In the genomic region with DNA sequence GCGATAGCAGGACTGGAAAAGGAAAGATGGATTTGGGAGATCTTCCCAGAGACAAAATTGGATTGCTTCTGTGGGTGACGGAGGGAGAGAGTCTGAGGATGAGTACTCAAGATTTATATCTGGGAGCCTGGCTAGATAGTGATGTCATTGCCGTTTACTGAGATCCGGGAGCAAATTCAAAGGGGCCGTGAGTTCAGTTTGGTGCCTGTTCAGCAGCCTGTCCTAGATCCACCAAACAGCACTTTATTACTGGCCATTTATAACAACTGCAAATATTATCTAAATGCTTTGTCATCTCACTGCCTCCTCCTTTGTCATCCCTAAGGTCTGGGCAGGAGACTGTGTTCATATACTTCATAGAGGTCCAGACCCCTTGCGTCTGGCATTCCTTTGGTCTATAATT, we compare ENCODE assay signal across 14 cellular contexts. TPM values are rescaled to one million over a fixed set of nuclear protein-coding genes. Genes with fewer than 3 reads are reported as not detected.
DNase-seq lines count a peak whose midpoint lies in the region; ATAC-seq, FAIRE-seq and TF ChIP-seq lines count a peak whose summit lies in the region.
"Had no signal": no experiment of that assay in that cellular context is flagged by ENCODE, and none has a peak within 500 bp of the region (broad histone marks: within the 10 kb centered on the region; RNA-seq: fewer than 3 reads in every experiment).

No MANE protein-coding gene starts in this region.

- peaks cover 79% of the 10 kb centered on the region for H3K4me1 Mint-ChIP-seq in activated CD8-positive, alpha-beta memory T cell treated with anti-CD3 and anti-CD28 coated beads, Interleukin-2, amount 10 ng/mL, durations not matched to agents 7 days and 5 days

- H3K9me3 ChIP-seq in SK-N-SH (no peaks in the 10 kb centered on the region), small intestine (ENCODE audit: control insufficient read depth, low read depth) (no peaks in the 10 kb centered on the region)
- H3K9me3 ChIP-seq: upper lobe of right lung had no signal

- no peaks in the 10 kb centered on the region for H3K27me3 Mint-ChIP-seq in activated CD8-positive, alpha-beta memory T cell treated with anti-CD3 and anti-CD28 coated beads, Interleukin-2, amount 10 ng/mL, durations not matched to agents 7 days and 5 days
- H3K27me3 Mint-ChIP-seq: dendritic cell treated with granulocyte-macrophage colony-stimulating factor and Interleukin-4, amounts not matched to agents 40 ng/mL and 50 ng/mL, for 4 days had no signal

- no peak overlapping the region for H3K9ac ChIP-seq in SK-N-SH

- H3K36me3 ChIP-seq in SK-N-SH (replicated peaks in 1 of 2; ENCODE audit: control insufficient read depth in 1 of 2, insufficient read depth in 2 of 2, low read length in 1 of 2) (no peaks in the 10 kb centered on the region), small intestine (ENCODE audit: control insufficient read depth in 2 of 2, insufficient read depth in 2 of 2, low read length in 2 of 2) (no peaks in the 10 kb centered on the region)
- H3K36me3 ChIP-seq: upper lobe of right lung had no signal

- no peak for FAIRE-seq in small intestine (lab: Jason Lieb, UNC)

- POLR2A ChIA-PET in SK-N-SH (lab: Yijun Ruan, JAX), result no interaction called here

- CTCF ChIA-PET in activated CD8-positive, alpha-beta memory T cell treated with anti-CD3 and anti-CD28 coated beads, Interleukin-2, amount 10 ng/mL, durations not matched to agents 7 days and 5 days (lab: Charles Lee), result interaction anchor here (0.6 to 7.3 kb wide), 19 partner anchors 9 to 263 kb away, joined by 3 to 72 read pairs (median 3); a partner anchor contains a TSS
- CTCF ChIA-PET in SK-N-SH (lab: Yijun Ruan, JAX), result interaction anchor here (1.0 to 6.7 kb wide), 4 partner anchors 12 to 269 kb away, joined by 3 to 64 read pairs (median 5); no protein-coding TSS in a partner anchor

- no peak for ATAC-seq in activated CD8-positive, alpha-beta memory T cell treated with anti-CD3 and anti-CD28 coated beads, Interleukin-2, amount 10 ng/mL, durations not matched to agents 7 days and 5 days
- ATAC-seq in foreskin keratinocyte (no peak), GM19452 (IDR thresholded peaks at IDR 0.05; ENCODE audit: unreplicated experiment) (no peak)

- no peak overlapping the region for H2AFZ ChIP-seq in SK-N-SH (ENCODE audit: low read depth)

- no peak for TF ChIP-seq CTCF in SK-N-SH (IDR thresholded peaks at IDR 0.05)
- TF ChIP-seq CTCF in fibroblast of villous mesenchyme (IDR thresholded peaks at IDR 0.05; ENCODE audit: insufficient read depth, low read depth, low read length), result no peak
- TF ChIP-seq CTCF in foreskin keratinocyte (conservative IDR thresholded peaks at IDR 0.05), result no peak

- 42% methylated on average over 6 of the region's 6 CpGs for WGBS in SK-N-SH (ENCODE audit: low lambda C conversion rate)
- 49 to 55% (median 53%) methylated on average over 6 of the region's 6 CpGs for WGBS in small intestine, 3 donors

- peaks cover 100% of the 10 kb centered on the region for H4K20me1 ChIP-seq in SK-N-SH (ENCODE audit: insufficient read depth)

- no peaks in the 10 kb centered on the region for H3K27me3 ChIP-seq in SK-N-SH (ENCODE audit: insufficient read depth)
- H3K27me3 ChIP-seq in small intestine (ENCODE audit: control insufficient read depth in 2 of 2, insufficient read depth in 2 of 2, low read length in 2 of 2), result no peaks in the 10 kb centered on the region
- H3K27me3 ChIP-seq in foreskin keratinocyte, result no peaks in the 10 kb centered on the region
- H3K27me3 ChIP-seq: upper lobe of right lung had no signal

- no peaks in the 10 kb centered on the region for H3K9me3 Mint-ChIP-seq in activated CD8-positive, alpha-beta memory T cell treated with anti-CD3 and anti-CD28 coated beads, Interleukin-2, amount 10 ng/mL, durations not matched to agents 7 days and 5 days (ENCODE audit: low read depth)
- H3K9me3 Mint-ChIP-seq: dendritic cell treated with granulocyte-macrophage colony-stimulating factor and Interleukin-4, amounts not matched to agents 40 ng/mL and 50 ng/mL, for 4 days had no signal

- peak overlapping the region; percentile 82 for H3K27ac Mint-ChIP-seq in activated CD8-positive, alpha-beta memory T cell treated with anti-CD3 and anti-CD28 coated beads, Interleukin-2, amount 10 ng/mL, durations not matched to agents 7 days and 5 days
- H3K27ac Mint-ChIP-seq: dendritic cell treated with granulocyte-macrophage colony-stimulating factor and Interleukin-4, amounts not matched to agents 40 ng/mL and 50 ng/mL, for 4 days had no signal

- H3K79me2 ChIP-seq in SK-N-SH (ENCODE audit: insufficient read depth), result peaks cover 100% of the 10 kb centered on the region

- no peaks in the 10 kb centered on the region for H3F3A ChIP-seq in SK-N-SH (replicated peaks; ENCODE audit: insufficient read depth)

- H3K4me3 ChIP-seq in SK-N-SH (ENCODE audit: low read depth in 2 of 2, low read length in 1 of 2), result no peak overlapping the region
- no peak overlapping the region for H3K4me3 ChIP-seq in fibroblast of villous mesenchyme (ENCODE audit: low read depth, low read length)
- H3K4me3 ChIP-seq in small intestine (ENCODE audit: low read depth in 1 of 2, low read length in 2 of 2), result no peak overlapping the region
- H3K4me3 ChIP-seq: upper lobe of right lung had no signal

- TF ChIP-seq RAD21 in SK-N-SH (IDR thresholded peaks at IDR 0.05; ENCODE audit: low read length), result no peak

- H3K9me2 ChIP-seq in SK-N-SH, result no peaks in the 10 kb centered on the region

- H3K27ac ChIP-seq in SK-N-SH (ENCODE audit: low read depth in 2 of 2, low read length in 1 of 2), result peak overlapping the region in 1 of 2 experiments; percentile 48; a peak in 1 of 4 replicates
- peak overlapping the region; percentile 42 to 83 for H3K27ac ChIP-seq in small intestine (ENCODE audit: low read depth in 1 of 2, low read length in 1 of 2)
- H3K27ac ChIP-seq in foreskin keratinocyte, result no peak overlapping the region
- H3K27ac ChIP-seq: upper lobe of right lung had no signal

- no peak for DNase-seq in activated CD8-positive, alpha-beta memory T cell treated with anti-CD3 and anti-CD28 coated beads, Interleukin-2, amount 10 ng/mL, durations not matched to agents 7 days and 5 days
- DNase-seq in activated CD8-positive, alpha-beta memory T cell treated with anti-CD3 and anti-CD28 coated beads, Interleukin-2, amount 50 U/mL, for 48 hours, result no peak
- DNase-seq in SK-N-SH (no peak), fibroblast of villous mesenchyme (ENCODE audit: low read depth) (peak; percentile 84), small intestine (no peak), GOT3 (lab: John Stamatoyannopoulos, UW) (no peak), foreskin keratinocyte (no peak)
- DNase-seq: ACHN, NCI-H226, SW 1271 had no signal

- no peak for TF ChIP-seq EP300 in SK-N-SH (IDR thresholded peaks at IDR 0.05; ENCODE audit: borderline replicate concordance in 1 of 2, low read depth in 1 of 2, low read length in 1 of 2)

- H3K4me1 ChIP-seq in SK-N-SH (ENCODE audit: control insufficient read depth in 1 of 2, insufficient read depth in 2 of 2, low read depth in 1 of 2, low read length in 1 of 2), result peaks cover 11 to 16% of the 10 kb centered on the region in 2 experiments; a peak in 3 of 4 replicates
- peaks cover 16 to 50% of the 10 kb centered on the region in 2 donors for H3K4me1 ChIP-seq in small intestine (ENCODE audit: control insufficient read depth in 2 of 2, insufficient read depth in 1 of 2, low read depth in 1 of 2, low read length in 1 of 2)
- peaks cover 17% of the 10 kb centered on the region for H3K4me1 ChIP-seq in foreskin keratinocyte

- H3K4me2 ChIP-seq in SK-N-SH, result peak overlapping the region; percentile 43

- H3K4me3 Mint-ChIP-seq in activated CD8-positive, alpha-beta memory T cell treated with anti-CD3 and anti-CD28 coated beads, Interleukin-2, amount 10 ng/mL, durations not matched to agents 7 days and 5 days, result no peak overlapping the region
- H3K4me3 Mint-ChIP-seq: dendritic cell treated with granulocyte-macrophage colony-stimulating factor and Interleukin-4, amounts not matched to agents 40 ng/mL and 50 ng/mL, for 4 days had no signal

- H3K36me3 Mint-ChIP-seq in activated CD8-positive, alpha-beta memory T cell treated with anti-CD3 and anti-CD28 coated beads, Interleukin-2, amount 10 ng/mL, durations not matched to agents 7 days and 5 days, result peaks cover 1% of the 10 kb centered on the region

TF ChIP-seq in SK-N-SH, 30 proteins besides CTCF, POLR2A, EP300 and RAD21:
- TF ChIP-seq RCOR1 (IDR thresholded peaks at IDR 0.05; ENCODE audit: low read length) (0 out of 2 replicates have a peak, but pooled peaks have one; percentile 8), ELF1 (IDR thresholded peaks at IDR 0.05) (no peak)

RNA-seq across cellular contexts. Expression of a gene that starts 29.2 kb away (rescaled TPM):
- total RNA-seq in activated CD8-positive, alpha-beta memory T cell treated with anti-CD3 and anti-CD28 coated beads, Interleukin-2, amount 10 ng/mL, durations not matched to agents 7 days and 5 days, result 10 to 100 TPM; 85.7 to 93.8 TPM
- polyA plus RNA-seq in SK-N-SH (2012; rRNA removed), result 45.9 and 46.8 TPM in 2 replicates
- polyA plus RNA-seq in SK-N-SH (2012; cell fraction: cytosol; rRNA removed), result 34.8 and 47.6 TPM in 2 replicates
- 75.5 and 84.1 TPM in 2 replicates for polyA plus RNA-seq in SK-N-SH (2012; cell fraction: nucleus; rRNA removed)
- 45.3 and 46.4 TPM in 2 replicates for total RNA-seq in fibroblast of villous mesenchyme
- polyA plus RNA-seq in small intestine, result 10 to 100 TPM; 56.4 to 93.5 (median 85.0) TPM
- 63.7 and 64.0 TPM in 2 replicates for total RNA-seq in foreskin keratinocyte
- polyA plus RNA-seq in foreskin keratinocyte, result 52.4 and 57.9 TPM in 2 replicates

RNA-seq across cellular contexts. Expression of a gene that starts 56.7 kb away (rescaled TPM):
- total RNA-seq in activated CD8-positive, alpha-beta memory T cell treated with anti-CD3 and anti-CD28 coated beads, Interleukin-2, amount 10 ng/mL, durations not matched to agents 7 days and 5 days, result not detected
- polyA plus RNA-seq in SK-N-SH (2012; rRNA removed), result not detected in 2 replicates
- polyA plus RNA-seq in SK-N-SH (2012; cell fraction: cytosol; rRNA removed), result not detected in 2 replicates
- 0.07 TPM in 1 of 2 replicates, not detected in the other for polyA plus RNA-seq in SK-N-SH (2012; cell fraction: nucleus; rRNA removed)
- 0.97 and 1.7 TPM in 2 replicates for total RNA-seq in fibroblast of villous mesenchyme
- polyA plus RNA-seq in small intestine, result not detected
- not detected in 2 replicates for total RNA-seq in foreskin keratinocyte
- polyA plus RNA-seq in foreskin keratinocyte, result not detected in 2 replicates
- total RNA-seq: upper lobe of right lung had no signal
- polyA plus RNA-seq: neural cell had no signal

RNA-seq across cellular contexts. Expression of a gene that starts 58.4 kb away (rescaled TPM):
- not detected for total RNA-seq in activated CD8-positive, alpha-beta memory T cell treated with anti-CD3 and anti-CD28 coated beads, Interleukin-2, amount 10 ng/mL, durations not matched to agents 7 days and 5 days
- polyA plus RNA-seq in SK-N-SH (2012; rRNA removed) (not detected in 2 replicates), small intestine (1 to 10 TPM in 1 of 3 donors, under 1 TPM in 1, not detected in 1; 0.54 to 5.1 TPM), foreskin keratinocyte (not detected in 2 replicates)
- not detected in 2 replicates for polyA plus RNA-seq in SK-N-SH (2012; cell fraction: cytosol; rRNA removed)
- polyA plus RNA-seq in SK-N-SH (2012; cell fraction: nucleus; rRNA removed), result not detected in 2 replicates
- total RNA-seq in fibroblast of villous mesenchyme (under 0.01 TPM in 1 of 2 replicates, not detected in the other), foreskin keratinocyte (not detected in 2 replicates)
- polyA plus RNA-seq: neural cell had no signal
